ENCODE assay signal across 8 cellular contexts in the genomic region with DNA sequence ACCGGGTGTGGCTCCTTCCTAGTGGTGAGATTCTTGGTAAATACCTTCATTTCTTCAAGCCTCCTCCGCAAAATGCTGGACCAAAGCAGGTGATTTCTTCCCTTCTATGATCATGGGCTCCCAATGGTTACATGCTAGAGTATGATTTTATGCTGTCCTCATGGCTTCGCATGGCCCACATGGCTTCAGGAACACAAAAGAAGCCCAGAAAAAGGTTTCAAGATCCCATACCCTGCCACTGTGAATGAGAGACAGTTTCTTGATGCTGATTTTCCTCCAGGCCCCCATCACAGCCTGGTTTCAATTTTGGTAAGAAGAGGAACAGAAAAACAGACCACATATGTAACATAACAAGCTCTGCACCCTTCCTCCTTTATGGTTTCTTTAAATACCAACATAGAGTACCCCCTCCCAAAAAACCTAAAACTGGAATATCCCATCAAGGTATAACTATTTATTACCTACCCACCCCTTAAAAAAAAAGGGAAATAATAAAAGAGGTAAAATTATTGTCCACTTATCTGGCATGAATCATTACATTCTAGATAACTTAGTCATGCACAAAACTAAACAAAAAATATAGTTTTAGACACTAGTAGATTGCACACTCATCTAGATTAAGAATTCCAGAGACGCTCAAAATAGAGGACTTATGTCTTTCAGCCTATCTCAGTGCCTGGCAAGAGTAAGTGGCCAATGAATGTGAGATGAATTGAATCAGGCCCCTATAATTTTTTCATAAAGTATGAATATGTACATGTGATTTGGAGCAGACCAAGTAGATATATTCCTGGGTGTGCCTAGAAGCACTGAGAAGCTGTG. TPM values are rescaled to one million over a fixed set of nuclear protein-coding genes. Genes with fewer than 3 reads are reported as not detected.
DNase-seq lines count a peak whose midpoint lies in the region; ATAC-seq and TF ChIP-seq lines count a peak whose summit lies in the region.

No MANE protein-coding gene starts in this region.

- peaks cover 36% of the 10 kb centered on the region for H3K27me3 Mint-ChIP-seq in H9 (ENCODE audit: low read depth)
- H3K27me3 Mint-ChIP-seq in chondrocyte (ENCODE audit: low read depth), result peaks cover 8% of the 10 kb centered on the region
- H3K27me3 Mint-ChIP-seq in activated naive CD8-positive, alpha-beta T cell treated with anti-CD3 and anti-CD28 coated beads for 36 hours, result peaks cover 43% of the 10 kb centered on the region

- H4K8ac ChIP-seq in H9 (replicated peaks; ENCODE audit: insufficient read length, low read depth, low read length), result no peak overlapping the region

- no peak overlapping the region for H3K27ac ChIP-seq in H9 (ENCODE audit: insufficient read length, low read depth, low read length)

- peaks cover 37 to 42% of the 10 kb centered on the region in 2 experiments for H3K4me1 Mint-ChIP-seq in H9
- H3K4me1 Mint-ChIP-seq in chondrocyte (ENCODE audit: low read depth), result peaks cover 5% of the 10 kb centered on the region
- peaks cover 9% of the 10 kb centered on the region for H3K4me1 Mint-ChIP-seq in activated naive CD8-positive, alpha-beta T cell treated with anti-CD3 and anti-CD28 coated beads for 36 hours

- H3K4ac ChIP-seq in H9 (ENCODE audit: low read depth, low read length), result no peak overlapping the region

- no peaks in the 10 kb centered on the region for H3K79me2 ChIP-seq in H9 (ENCODE audit: insufficient read depth, low read length)

- no peaks in the 10 kb centered on the region for H4K20me1 ChIP-seq in H9 (ENCODE audit: control insufficient read depth, insufficient read depth, insufficient read length)

- no peaks in the 10 kb centered on the region for H3K9me3 Mint-ChIP-seq in H9
- no peaks in the 10 kb centered on the region for H3K9me3 Mint-ChIP-seq in chondrocyte (ENCODE audit: low read depth)
- no peaks in the 10 kb centered on the region for H3K9me3 Mint-ChIP-seq in activated naive CD8-positive, alpha-beta T cell treated with anti-CD3 and anti-CD28 coated beads for 36 hours

- H3K36me3 Mint-ChIP-seq in H9 (ENCODE audit: insufficient read depth in 1 of 3, low read depth in 3 of 3) (no peaks in the 10 kb centered on the region), chondrocyte (ENCODE audit: low read depth) (no peaks in the 10 kb centered on the region)
- H3K36me3 Mint-ChIP-seq in activated naive CD8-positive, alpha-beta T cell treated with anti-CD3 and anti-CD28 coated beads for 36 hours, result no peaks in the 10 kb centered on the region

- no peak overlapping the region for H2BK120ac ChIP-seq in H9 (ENCODE audit: low read depth, low read length, poor library complexity, severe bottlenecking)

- no peak overlapping the region for H3K18ac ChIP-seq in H9 (ENCODE audit: insufficient read length, low read depth, low read length)

- H2BK20ac ChIP-seq in H9 (ENCODE audit: low read depth, low read length, poor library complexity, severe bottlenecking), result no peak overlapping the region

- H2AK5ac ChIP-seq in H9 (ENCODE audit: insufficient read length, low read length), result no peak overlapping the region

- no peak overlapping the region for H3K9ac ChIP-seq in H9 (ENCODE audit: extremely low read depth, insufficient read length, low read length)

- H2BK5ac ChIP-seq in H9 (ENCODE audit: insufficient read length, low read length), result no peak overlapping the region

- no peak overlapping the region for H4K91ac ChIP-seq in H9 (ENCODE audit: insufficient read length, low read depth, low read length)

- peaks cover 11% of the 10 kb centered on the region; the same call in 1 of the 2 replicates for H3K27me3 ChIP-seq in H9 (ENCODE audit: insufficient read depth, low read length)

- peak; percentile 83 for ATAC-seq in HG02759 (IDR thresholded peaks at IDR 0.05; ENCODE audit: unreplicated experiment)

- H2AFZ ChIP-seq in H9 (ENCODE audit: low read length), result no peak overlapping the region

- no peak overlapping the region for H3K23ac ChIP-seq in H9 (ENCODE audit: insufficient read length, low read depth, low read length)

- peak; percentile 40 for DNase-seq in GM19238 (ENCODE audit: insufficient read length, low spot score)
- DNase-seq in HS-5 (ENCODE audit: low read depth), result peak; percentile 65
- peak; percentile 16 for DNase-seq in renal cortical epithelial cell (ENCODE audit: low read depth)
- DNase-seq in NK-92 treated with Interleukin-12 subunit alpha and Interleukin-12 subunit beta, amount 100 ng/mL, for 24 hours (lab: John Stamatoyannopoulos, UW), result no peak
- DNase-seq in H9, result no peak
- DNase-seq in chondrocyte (ENCODE audit: low spot score), result no peak
- DNase-seq in activated naive CD8-positive, alpha-beta T cell treated with anti-CD3 and anti-CD28 coated beads for 36 hours, result no peak

- H3K27ac Mint-ChIP-seq in H9 (no peak overlapping the region), chondrocyte (ENCODE audit: unreplicated experiment) (no peak overlapping the region)
- H3K27ac Mint-ChIP-seq in activated naive CD8-positive, alpha-beta T cell treated with anti-CD3 and anti-CD28 coated beads for 36 hours, result no peak overlapping the region

- H3K4me3 Mint-ChIP-seq in H9 (no peak overlapping the region), chondrocyte (ENCODE audit: unreplicated experiment) (no peak overlapping the region)
- H3K4me3 Mint-ChIP-seq in activated naive CD8-positive, alpha-beta T cell treated with anti-CD3 and anti-CD28 coated beads for 36 hours, result no peak overlapping the region

- no peaks in the 10 kb centered on the region for H3K79me1 ChIP-seq in H9 (ENCODE audit: insufficient read depth, low read depth, low read length, poor library complexity, severe bottlenecking)

- no peak overlapping the region for H2BK15ac ChIP-seq in H9 (ENCODE audit: low read depth, low read length)

- no peak overlapping the region for H4K5ac ChIP-seq in H9 (ENCODE audit: insufficient read length, low read depth, low read length)

- H3K9me3 ChIP-seq in H9 (ENCODE audit: control insufficient read depth, low read depth, low read length), result no peaks in the 10 kb centered on the region

- H3K14ac ChIP-seq in H9 (ENCODE audit: insufficient read depth, low read length), result no peak overlapping the region

- no peak overlapping the region for H3T11ph ChIP-seq in H9 (ENCODE audit: low read length)

- peaks cover 10% of the 10 kb centered on the region for H3K23me2 ChIP-seq in H9 (ENCODE audit: insufficient read length, low read depth, low read length, poor library complexity, severe bottlenecking)

- H3K56ac ChIP-seq in H9 (ENCODE audit: insufficient read length, low read depth, low read length), result no peak overlapping the region

- no CpG with 5 or more reads among the region's 4 CpGs for WGBS in H9 (ENCODE audit: extremely low coverage, insufficient read length, low lambda C conversion rate)

- TF ChIP-seq CTCF in H9 (conservative IDR thresholded peaks at IDR 0.05) (no peak), chondrocyte (IDR thresholded peaks at IDR 0.05) (no peak)

- H2BK12ac ChIP-seq in H9 (ENCODE audit: insufficient read length, low read depth, low read length), result no peak overlapping the region

- H3K4me2 ChIP-seq in H9 (ENCODE audit: insufficient read depth, insufficient read length, low read length), result no peak overlapping the region

- peaks cover 7% of the 10 kb centered on the region; the same call in 1 of the 2 replicates for H3K4me1 ChIP-seq in H9 (ENCODE audit: insufficient read depth, low read length)

RNA-seq across cellular contexts. Expression of a gene that starts 2.3 kb away (rescaled TPM):
- 0.17 TPM in 1 of 2 replicates, not detected in the other for total RNA-seq in renal cortical epithelial cell
- total RNA-seq in H9 (2021), result not detected in 2 replicates
- not detected in 3 replicates for total RNA-seq in chondrocyte
- not detected for total RNA-seq in activated naive CD8-positive, alpha-beta T cell treated with anti-CD3 and anti-CD28 coated beads for 36 hours

RNA-seq across cellular contexts. Expression of a gene that starts 42.1 kb away (rescaled TPM):
- 2.3 and 6.3 TPM in 2 replicates for total RNA-seq in renal cortical epithelial cell
- 5.2 and 6.2 TPM in 2 replicates for total RNA-seq in H9 (2021)
- 13.1 to 32.9 TPM (median 32.9 TPM) in 3 replicates for total RNA-seq in chondrocyte
- total RNA-seq in activated naive CD8-positive, alpha-beta T cell treated with anti-CD3 and anti-CD28 coated beads for 36 hours, result not detected

RNA-seq across cellular contexts. Expression of a gene that starts 50.6 kb away (rescaled TPM):
- total RNA-seq in renal cortical epithelial cell (not detected in 2 replicates), H9 (2021) (not detected in 2 replicates), chondrocyte (0.12 to 0.51 TPM in 2 of 3 replicates, not detected in the other)
- total RNA-seq in activated naive CD8-positive, alpha-beta T cell treated with anti-CD3 and anti-CD28 coated beads for 36 hours, result not detected

Comparison
In these comparisons a context has a peak if more than half of its experiments do, and no peak if none do; other contexts are left out.
1. DNase-seq: peak in GM19238 (single experiment), HS-5 (single experiment) and renal cortical epithelial cell (single experiment); none in NK-92 treated with Interleukin-12 subunit alpha and Interleukin-12 subunit beta, amount 100 ng/mL, for 24 hours (single experiment), H9 (single experiment), chondrocyte (single experiment) and activated naive CD8-positive, alpha-beta T cell treated with anti-CD3 and anti-CD28 coated beads for 36 hours (single experiment).